In genomic region chr17:22692066-22692800, GRCh38 we compare ENCODE assay signal across 15 cellular contexts.
DNase-seq lines count a peak whose midpoint lies in the region; ATAC-seq and TF ChIP-seq lines count a peak whose summit lies in the region.
"Had no signal": no experiment of that assay in that cellular context is flagged by ENCODE, and none has a peak within 500 bp of the region (broad histone marks: within the 10 kb centered on the region; RNA-seq: fewer than 3 reads in every experiment).

No MANE protein-coding gene starts in this region.

- H2BK15ac ChIP-seq in mesendoderm (replicated peaks; ENCODE audit: low read depth) = no peak overlapping the region

- H3K4ac ChIP-seq in mesendoderm (ENCODE audit: low read depth, low read length) = no peak overlapping the region

- no peaks in the 10 kb centered on the region for H3K79me1 ChIP-seq in mesendoderm (ENCODE audit: low read length)

- ATAC-seq in SK-N-SH treated with all-trans-retinoic acid at 6 μM for 48 hours (peak; percentile 88), GM18909 (IDR thresholded peaks at IDR 0.05; ENCODE audit: poor library complexity, unreplicated experiment) (no peak)

- no peak overlapping the region for H3K18ac ChIP-seq in mesendoderm (ENCODE audit: low read length)

- H2BK120ac ChIP-seq in mesendoderm (ENCODE audit: low read depth, low read length) = no peak overlapping the region

- no peaks in the 10 kb centered on the region for H3K79me2 ChIP-seq in mesendoderm (ENCODE audit: control insufficient read depth, insufficient read depth, low read length)

- peak; percentile 43 for DNase-seq in Daoy (ENCODE audit: low read depth)
- DNase-seq in M059J (ENCODE audit: low read depth) = peak; percentile 17
- peak; percentile 78 for DNase-seq in osteocyte (ENCODE audit: extremely low spot score, unreplicated experiment)
- DNase-seq in dedifferentiated amniotic fluid mesenchymal stem cell (ENCODE audit: extremely low spot score) = no peak
- DNase-seq in mesendoderm = no peak
- DNase-seq: C1 segment of cervical spinal cord; Calu3; CD4-positive, alpha-beta T cell; DMS 273 treated with DMSO at 0.1 percent for 48 hours; DMS79 treated with DMSO at 0.1 percent for 48 hours; GDM1 had no signal

- H3K27me3 Mint-ChIP-seq in osteocyte (ENCODE audit: unreplicated experiment) = no peaks in the 10 kb centered on the region
- H3K27me3 Mint-ChIP-seq: B cell; CD4-positive, alpha-beta T cell had no signal

- no peak overlapping the region for H3K4me2 ChIP-seq in mesendoderm (ENCODE audit: low read length)

- H4K8ac ChIP-seq in mesendoderm (ENCODE audit: low read depth, low read length) = no peak overlapping the region

- no peak overlapping the region for H3K27ac Mint-ChIP-seq in osteocyte (ENCODE audit: unreplicated experiment)
- H3K27ac Mint-ChIP-seq: B cell; CD4-positive, alpha-beta T cell had no signal

- no peak for TF ChIP-seq CTCF in osteocyte (IDR thresholded peaks at IDR 0.05)

- H4K5ac ChIP-seq in mesendoderm (ENCODE audit: low read length) = no peak overlapping the region

- no peaks in the 10 kb centered on the region for H3K36me3 Mint-ChIP-seq in osteocyte (ENCODE audit: unreplicated experiment)

- H3K4me3 ChIP-seq in mesendoderm (ENCODE audit: low read length) = no peak overlapping the region
- H3K4me3 ChIP-seq: HAP-1 had no signal

- H3K9me3 Mint-ChIP-seq in osteocyte (ENCODE audit: unreplicated experiment) = peaks cover 33% of the 10 kb centered on the region

- no peak overlapping the region for H3K23ac ChIP-seq in mesendoderm (ENCODE audit: low read length)

- H3K4me3 Mint-ChIP-seq in osteocyte (ENCODE audit: unreplicated experiment) = no peak overlapping the region
- H3K4me3 Mint-ChIP-seq: B cell; CD4-positive, alpha-beta T cell had no signal

- no peaks in the 10 kb centered on the region for H3K4me1 ChIP-seq in mesendoderm (ENCODE audit: control insufficient read depth, low read depth, low read length)
- H3K4me1 ChIP-seq: HAP-1 had no signal

- no CpG with 5 or more reads among the region's 35 CpGs for WGBS in mesendoderm (ENCODE audit: extremely low coverage, insufficient coverage, low lambda C conversion rate)

- no peaks in the 10 kb centered on the region for H3K27me3 ChIP-seq in mesendoderm (ENCODE audit: insufficient read depth, low read length, poor library complexity)

- H3K56ac ChIP-seq in mesendoderm (ENCODE audit: low read length) = no peak overlapping the region

- H2AK5ac ChIP-seq in mesendoderm (ENCODE audit: low read length) = no peak overlapping the region

- no peak overlapping the region for H2BK5ac ChIP-seq in mesendoderm (ENCODE audit: low read length)

- no peaks in the 10 kb centered on the region for H3K36me3 ChIP-seq in mesendoderm (ENCODE audit: control insufficient read depth, insufficient read depth, low read length)
- H3K36me3 ChIP-seq: HAP-1 had no signal

- no peak overlapping the region for H3K9ac ChIP-seq in mesendoderm (ENCODE audit: low read length)

- H3K4me1 Mint-ChIP-seq in osteocyte (ENCODE audit: unreplicated experiment) = no peaks in the 10 kb centered on the region
- H3K4me1 Mint-ChIP-seq: B cell had no signal

- H3K27ac ChIP-seq in mesendoderm (ENCODE audit: low read depth, low read length) = no peak overlapping the region

TF ChIP-seq in SK-N-SH treated with all-trans-retinoic acid at 6 μM for 48 hours, 23 proteins besides CTCF, POLR2A, EP300 and RAD21:
- TF ChIP-seq ZNF70 (CRISPR knock-in tag; IDR thresholded peaks at IDR 0.05) = no peak
- TF ChIP-seq ZNF565 (CRISPR knock-in tag; conservative IDR thresholded peaks at IDR 0.05; ENCODE audit: low read depth) = no peak
- TF ChIP-seq ESRRG (CRISPR knock-in tag; IDR thresholded peaks at IDR 0.05) = no peak
- TF ChIP-seq BACH2 (CRISPR knock-in tag; IDR thresholded peaks at IDR 0.05; ENCODE audit: borderline replicate concordance) = no peak
- TF ChIP-seq TOX (CRISPR knock-in tag; IDR thresholded peaks at IDR 0.05; ENCODE audit: borderline replicate concordance) = peak; percentile 30; the same call in 1 of the 2 replicates

Comparison
In these comparisons a context has a peak if more than half of its experiments do, and no peak if none do; other contexts are left out.
1. DNase-seq: peak in Daoy (single experiment), M059J (single experiment) and osteocyte (single experiment); none in dedifferentiated amniotic fluid mesenchymal stem cell (single experiment) and mesendoderm (single experiment).